Comparison of ENCODE assay signal across 17 cellular contexts in the genomic region with DNA sequence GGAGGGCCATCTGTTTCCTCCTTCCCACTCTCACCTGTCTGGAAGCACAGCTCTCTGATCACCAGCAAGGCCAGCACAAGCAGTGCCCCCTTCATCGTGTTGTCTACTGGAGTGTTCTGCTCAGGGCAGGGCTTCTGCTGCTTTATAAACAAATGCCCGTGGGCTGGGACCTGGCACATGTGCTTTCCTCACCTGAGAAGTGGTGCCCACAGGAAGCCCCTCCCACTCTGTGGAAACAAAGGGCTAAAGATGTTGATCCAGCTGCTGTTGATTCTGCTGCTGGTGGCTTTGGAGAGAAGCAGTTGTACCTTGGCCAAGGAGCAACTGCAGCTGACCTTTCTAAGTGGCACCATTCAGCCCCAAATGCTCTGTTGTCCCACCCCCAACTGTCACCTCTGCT.
"Had no signal": no experiment of that assay in that cellular context is flagged by ENCODE, and none has a peak within 500 bp of the region (broad histone marks: within the 10 kb centered on the region; RNA-seq: fewer than 3 reads in every experiment).

No MANE protein-coding gene starts in this region.

- DNase-seq: activated CD4-positive, alpha-beta T cell treated with anti-CD3 and anti-CD28 coated beads for 48 hours; activated CD4-positive, alpha-beta T cell treated with anti-CD3 and anti-CD28 coated beads, Interleukin-2, amount 50 U/mL, for 4 hours; activated CD8-positive, alpha-beta memory T cell treated with anti-CD3 and anti-CD28 coated beads, Interleukin-2, amount 10 ng/mL, durations not matched to agents 7 days and 5 days; activated effector memory CD4-positive, alpha-beta T cell treated with Interleukin-2 at 50 U/mL for 16 hours; activated naive CD4-positive, alpha-beta T cell; activated T-cell treated with anti-CD3 and anti-CD28 coated beads, Interleukin-2, amount 50 U/mL, for 24 hours; aorta; central memory CD4-positive, alpha-beta T cell; NCI-H1092 treated with DMSO at 0.1 percent for 48 hours; NCI-H1417 treated with DMSO at 0.1 percent for 48 hours; NCI-H187; NCI-H226; NCI-H526; SJCRH30; SK-N-SH; T-helper 1 cell had no signal

- ATAC-seq: activated CD4-positive, CD25-positive, alpha-beta regulatory T cell treated with anti-CD3 and anti-CD28 coated beads, Interleukin-2, amount 50 U/mL, for 24 hours; activated CD8-positive, alpha-beta memory T cell treated with anti-CD3 and anti-CD28 coated beads, Interleukin-2, amount 10 ng/mL, durations not matched to agents 7 days and 5 days had no signal
